ENCODE assay signal across 8 cellular contexts in the genomic region with DNA sequence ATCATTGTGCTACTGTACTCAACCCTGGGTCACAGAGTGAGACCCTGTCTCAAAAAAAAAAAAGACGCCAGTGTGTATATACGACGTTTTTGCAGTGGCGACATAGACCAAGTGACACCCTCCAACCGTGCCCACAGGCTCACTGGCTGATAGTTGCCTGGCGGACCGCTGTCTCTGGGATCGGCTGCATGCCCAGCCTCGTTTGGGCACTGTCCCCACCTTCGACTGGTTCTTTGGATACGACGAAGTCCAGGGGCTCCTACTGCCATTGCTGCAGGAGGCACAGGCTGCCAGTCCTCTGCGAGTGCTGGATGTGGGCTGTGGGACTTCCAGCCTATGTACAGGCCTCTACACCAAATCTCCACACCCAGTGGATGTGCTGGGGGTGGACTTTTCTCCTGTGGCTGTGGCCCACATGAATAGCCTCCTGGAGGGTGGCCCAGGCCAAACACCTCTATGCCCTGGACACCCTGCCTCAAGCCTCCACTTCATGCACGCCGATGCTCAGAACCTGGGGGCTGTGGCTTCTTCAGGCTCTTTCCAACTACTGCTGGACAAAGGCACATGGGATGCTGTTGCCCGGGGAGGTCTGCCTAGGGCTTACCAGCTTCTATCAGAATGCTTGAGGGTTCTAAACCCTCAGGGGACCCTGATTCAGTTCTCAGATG. TPM values are rescaled to one million over a fixed set of nuclear protein-coding genes. Genes with fewer than 3 reads are reported as not detected.
DNase-seq lines count a peak whose midpoint lies in the region; ATAC-seq and TF ChIP-seq lines count a peak whose summit lies in the region.

No MANE protein-coding gene starts in this region.

- no peaks in the 10 kb centered on the region for H3K27me3 ChIP-seq in HUES48 (ENCODE audit: control insufficient read depth, insufficient read depth, low read length)

- H3K27ac Mint-ChIP-seq in brain, result peak overlapping the region; percentile 98 to 100 (median 99)

- peak overlapping the region; percentile 94 to 100 (median 98) for H3K4me3 Mint-ChIP-seq in brain

- H3K9me3 Mint-ChIP-seq in brain, result no peaks in the 10 kb centered on the region

- no peak for DNase-seq in NCI-H1930 (lab: John Stamatoyannopoulos, UW)
- no peak for DNase-seq in A172 (ENCODE audit: low spot score)
- DNase-seq in NCI-H2196 (lab: John Stamatoyannopoulos, UW; ENCODE audit: unreplicated experiment), result no peak

- peaks cover 28% of the 10 kb centered on the region for H3K36me3 Mint-ChIP-seq in brain

- H3K4me3 ChIP-seq in HUES48 (ENCODE audit: low read depth, low read length), result peak overlapping the region; percentile 73
- peak overlapping the region; percentile 82 for H3K4me3 ChIP-seq in mesodermal cell (ENCODE audit: extremely low read depth, insufficient read depth, low read length, poor library complexity, severe bottlenecking)

- H3K9ac ChIP-seq in HUES48 (ENCODE audit: low read depth, low read length), result peak overlapping the region; percentile 98

- H3K4me1 ChIP-seq in HUES48 (ENCODE audit: control insufficient read depth, insufficient read depth, low read length) (peaks cover 12% of the 10 kb centered on the region; the same call in 1 of the 2 replicates), mesodermal cell (ENCODE audit: control insufficient read depth, insufficient read depth, low read length, poor library complexity, severe bottlenecking) (peaks cover 9% of the 10 kb centered on the region)

- H3K4me1 Mint-ChIP-seq in brain, result peaks cover 62% of the 10 kb centered on the region

- H3K27ac ChIP-seq in 22Rv1 (peak overlapping the region; percentile 95), HUES48 (ENCODE audit: low read depth, low read length) (peak overlapping the region; percentile 97), mesodermal cell (ENCODE audit: low read depth, low read length, severe bottlenecking) (no peak overlapping the region)

- WGBS in mesodermal cell (ENCODE audit: insufficient coverage in 2 of 2), 2 experiments, result 56 to 60% methylated on average over 11 to 15 of the region's 16 CpGs

- H3K9me3 ChIP-seq in HUES48 (ENCODE audit: control insufficient read depth, insufficient read depth, low read length) (no peaks in the 10 kb centered on the region), mesodermal cell (ENCODE audit: control insufficient read depth, low read length) (no peaks in the 10 kb centered on the region)

- no peak for ATAC-seq in GM18520 (IDR thresholded peaks at IDR 0.05; ENCODE audit: unreplicated experiment)

- H3K36me3 ChIP-seq in HUES48 (ENCODE audit: control insufficient read depth, insufficient read depth, low read length), result peaks cover 30% of the 10 kb centered on the region
- H3K36me3 ChIP-seq in mesodermal cell (ENCODE audit: control insufficient read depth, insufficient read depth, low read length), result peaks cover 42% of the 10 kb centered on the region

- TF ChIP-seq CTCF in 22Rv1 (IDR thresholded peaks at IDR 0.05) (no peak), brain (conservative IDR thresholded peaks at IDR 0.05) (no peak)

- H3K27me3 Mint-ChIP-seq in brain, result peaks cover 15% of the 10 kb centered on the region

RNA-seq across cellular contexts. Expression of a gene that starts 1.3 kb away (rescaled TPM):
- 7.9 TPM for polyA plus RNA-seq in brain (ENCODE audit: insufficient read depth, low read depth, low replicate concordance)
- 92.9 TPM for polyA plus RNA-seq in mesodermal cell (2013, experiment 1 of 2)
- polyA plus RNA-seq in mesodermal cell (2013, experiment 2 of 2), result 136 TPM
- total RNA-seq in A172 (2014; rRNA removed; shearing (Covaris generic)), result 3.0 and 8.7 TPM in 2 replicates

RNA-seq across cellular contexts. Expression of a gene that starts 1.4 kb away (rescaled TPM):
- polyA plus RNA-seq in brain (ENCODE audit: insufficient read depth, low read depth, low replicate concordance), result 103 TPM
- polyA plus RNA-seq in mesodermal cell (2013, experiment 1 of 2), result 102 TPM
- 96.4 TPM for polyA plus RNA-seq in mesodermal cell (2013, experiment 2 of 2)
- 100 and 104 TPM in 2 replicates for total RNA-seq in A172 (2014; rRNA removed; shearing (Covaris generic))

RNA-seq across cellular contexts. Expression of a gene that starts 5.1 kb away (rescaled TPM):
- 13.5 TPM for polyA plus RNA-seq in brain (ENCODE audit: insufficient read depth, low read depth, low replicate concordance)
- 8.3 TPM for polyA plus RNA-seq in mesodermal cell (2013, experiment 1 of 2)
- 7.2 TPM for polyA plus RNA-seq in mesodermal cell (2013, experiment 2 of 2)
- 13.8 and 17.7 TPM in 2 replicates for total RNA-seq in A172 (2014; rRNA removed; shearing (Covaris generic))

RNA-seq across cellular contexts. Expression of a gene that starts 5.7 kb away (rescaled TPM):
- polyA plus RNA-seq in brain (ENCODE audit: insufficient read depth, low read depth, low replicate concordance), result 2.3 TPM
- polyA plus RNA-seq in mesodermal cell (2013, experiment 1 of 2), result 5.1 TPM
- 3.6 TPM for polyA plus RNA-seq in mesodermal cell (2013, experiment 2 of 2)
- 2.5 and 6.6 TPM in 2 replicates for total RNA-seq in A172 (2014; rRNA removed; shearing (Covaris generic))

RNA-seq across cellular contexts. Expression of a gene that starts 12.5 kb away (rescaled TPM):
- polyA plus RNA-seq in brain (ENCODE audit: insufficient read depth, low read depth, low replicate concordance), result 334 TPM
- polyA plus RNA-seq in mesodermal cell (2013, experiment 1 of 2), result 109 TPM
- polyA plus RNA-seq in mesodermal cell (2013, experiment 2 of 2), result 101 TPM
- 118 and 126 TPM in 2 replicates for total RNA-seq in A172 (2014; rRNA removed; shearing (Covaris generic))
